ENCODE assay signal across 8 cellular contexts in the genomic region with DNA sequence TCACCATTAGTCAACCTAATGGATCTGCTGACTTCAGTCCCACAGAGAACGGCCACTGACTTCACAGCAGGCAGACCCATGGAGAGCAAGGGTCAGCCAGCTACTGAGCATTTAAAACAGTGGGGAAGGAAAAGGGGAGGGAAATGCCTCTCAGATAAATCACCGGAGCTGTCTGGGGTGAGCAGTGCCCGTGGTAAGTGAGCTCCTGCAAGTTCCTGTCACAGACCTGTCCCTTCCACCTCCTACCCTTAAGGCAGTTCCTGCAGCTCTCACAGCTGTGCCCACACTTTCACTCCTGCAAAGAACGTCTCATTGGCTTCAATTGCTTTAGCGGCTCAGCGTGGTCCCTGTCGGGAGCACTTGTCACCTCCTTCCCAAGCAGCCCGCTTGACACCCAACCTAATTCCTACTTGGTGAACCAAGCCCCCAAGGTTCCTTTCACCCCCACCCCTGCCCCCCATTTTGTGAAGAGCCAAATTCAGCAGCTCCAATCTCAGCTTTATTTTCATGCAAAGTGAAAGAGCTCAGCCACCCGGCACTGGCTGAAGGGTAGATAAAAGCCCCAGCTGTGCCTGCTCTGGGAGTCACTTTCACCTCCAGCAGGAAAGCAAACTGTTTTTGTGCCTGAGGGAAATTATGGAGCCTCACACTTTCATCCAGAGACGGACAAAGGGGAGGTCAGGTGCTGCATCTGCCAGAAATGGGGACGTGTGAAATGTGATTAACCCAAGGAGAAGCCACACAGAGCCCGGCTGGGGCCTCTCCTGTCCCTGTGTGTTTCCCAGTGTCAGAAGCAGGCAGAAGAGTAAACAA.
DNase-seq lines count a peak whose midpoint lies in the region; ATAC-seq lines count a peak whose summit lies in the region.

No MANE protein-coding gene starts in this region.

- peaks cover 0 to 11% (median 9%) of the 10 kb centered on the region in 5 donors for H3K9me3 Mint-ChIP-seq in CD8-positive, alpha-beta memory T cell
- H3K9me3 Mint-ChIP-seq in activated naive CD8-positive, alpha-beta T cell treated with anti-CD3 and anti-CD28 coated beads, Interleukin-2, amount 50 U/mL, for 24 hours, result peaks cover 22% of the 10 kb centered on the region
- H3K9me3 Mint-ChIP-seq in immature natural killer cell, result peaks cover 0 to 17% (median 7%) of the 10 kb centered on the region in 6 donors

- peaks cover 3 to 11% of the 10 kb centered on the region in 2 donors for H3K27me3 Mint-ChIP-seq in CD8-positive, alpha-beta memory T cell
- H3K27me3 Mint-ChIP-seq in activated naive CD8-positive, alpha-beta T cell treated with anti-CD3 and anti-CD28 coated beads, Interleukin-2, amount 50 U/mL, for 24 hours, result peaks cover 2% of the 10 kb centered on the region
- peaks cover 3 to 8% (median 3%) of the 10 kb centered on the region in 3 donors for H3K27me3 Mint-ChIP-seq in immature natural killer cell (ENCODE audit: low read depth in 3 of 3)

- H3K27ac Mint-ChIP-seq in CD8-positive, alpha-beta memory T cell, result peak overlapping the region in 3 of 8 donors; percentile 9 to 68 (median 22)
- H3K27ac Mint-ChIP-seq in activated naive CD8-positive, alpha-beta T cell treated with anti-CD3 and anti-CD28 coated beads, Interleukin-2, amount 50 U/mL, for 24 hours, result no peak overlapping the region
- no peak overlapping the region for H3K27ac Mint-ChIP-seq in immature natural killer cell

- H3K4me3 Mint-ChIP-seq in CD8-positive, alpha-beta memory T cell, result peak overlapping the region in 6 of 7 donors; percentile 46 to 78 (median 60)
- peak overlapping the region; percentile 62 for H3K4me3 Mint-ChIP-seq in activated naive CD8-positive, alpha-beta T cell treated with anti-CD3 and anti-CD28 coated beads, Interleukin-2, amount 50 U/mL, for 24 hours
- H3K4me3 Mint-ChIP-seq in immature natural killer cell, result peak overlapping the region; percentile 24 to 72 (median 69)

- no peak overlapping the region for H3K4me3 ChIP-seq in CD8-positive, alpha-beta memory T cell (ENCODE audit: low read length)

- H3K27me3 ChIP-seq in CD8-positive, alpha-beta memory T cell (ENCODE audit: insufficient read depth, low read length, poor library complexity, severe bottlenecking), result no peaks in the 10 kb centered on the region

- POLR2A ChIA-PET in CD8-positive, alpha-beta memory T cell (lab: Charles Lee), result no interaction called here

- CTCF ChIA-PET in CD8-positive, alpha-beta memory T cell (lab: Charles Lee), result no interaction called here

- DNase-seq in CD8-positive, alpha-beta memory T cell, result peak in 1 of 5 donors; percentile 13
- DNase-seq in NCI-H146 (lab: John Stamatoyannopoulos, UW) (peak; percentile 92), immature natural killer cell (no peak), SW 1271 (lab: John Stamatoyannopoulos, UW) (no peak)
- DNase-seq in activated naive CD8-positive, alpha-beta T cell treated with anti-CD3 and anti-CD28 coated beads, Interleukin-2, amount 50 U/mL, for 24 hours, result no peak
- DNase-seq in stimulated activated CD8-positive, alpha-beta memory T cell treated with anti-CD3 and anti-CD28 coated beads, Interleukin-4, amount 100 ng/mL, for 48 hours, result peak; percentile 31
- DNase-seq in central memory CD4-positive, alpha-beta T cell, result no peak

- H3K36me3 ChIP-seq in CD8-positive, alpha-beta memory T cell (ENCODE audit: insufficient read depth, low read length), result no peaks in the 10 kb centered on the region

- H3K36me3 Mint-ChIP-seq in CD8-positive, alpha-beta memory T cell, result no peaks in the 10 kb centered on the region
- peaks cover 1% of the 10 kb centered on the region for H3K36me3 Mint-ChIP-seq in activated naive CD8-positive, alpha-beta T cell treated with anti-CD3 and anti-CD28 coated beads, Interleukin-2, amount 50 U/mL, for 24 hours (ENCODE audit: low read depth)
- H3K36me3 Mint-ChIP-seq in immature natural killer cell, result peaks cover 0 to 4% (median 0%) of the 10 kb centered on the region in 3 donors

- H3K4me1 Mint-ChIP-seq in CD8-positive, alpha-beta memory T cell, result peaks cover 0 to 8% (median 0%) of the 10 kb centered on the region in 3 donors
- peaks cover 31% of the 10 kb centered on the region for H3K4me1 Mint-ChIP-seq in activated naive CD8-positive, alpha-beta T cell treated with anti-CD3 and anti-CD28 coated beads, Interleukin-2, amount 50 U/mL, for 24 hours
- H3K4me1 Mint-ChIP-seq in immature natural killer cell, result peaks cover 2 to 7% of the 10 kb centered on the region in 2 donors

- H3K27ac ChIP-seq in CD8-positive, alpha-beta memory T cell (ENCODE audit: low read depth, low read length), result no peak overlapping the region

- peaks cover 9% of the 10 kb centered on the region for H3K4me1 ChIP-seq in CD8-positive, alpha-beta memory T cell (ENCODE audit: insufficient read depth, low read length)

- ATAC-seq in GM21390 (IDR thresholded peaks at IDR 0.05; ENCODE audit: unreplicated experiment), result peak; percentile 64
- peak; percentile 56 for ATAC-seq in activated naive CD8-positive, alpha-beta T cell treated with anti-CD3 and anti-CD28 coated beads, Interleukin-2, amount 50 U/mL, for 24 hours

- no peaks in the 10 kb centered on the region for H3K9me3 ChIP-seq in CD8-positive, alpha-beta memory T cell (ENCODE audit: low read length)

Comparison
In these comparisons a context has a peak if more than half of its experiments do, and no peak if none do; other contexts are left out.
1. DNase-seq: peak in NCI-H146 (single experiment) and stimulated activated CD8-positive, alpha-beta memory T cell treated with anti-CD3 and anti-CD28 coated beads, Interleukin-4, amount 100 ng/mL, for 48 hours (single experiment); none in activated naive CD8-positive, alpha-beta T cell treated with anti-CD3 and anti-CD28 coated beads, Interleukin-2, amount 50 U/mL, for 24 hours (single experiment), immature natural killer cell (0 of 3), central memory CD4-positive, alpha-beta T cell (single experiment) and SW 1271 (0 of 2).
2. Peak in every context shown above with its lines, with median percentiles within 50 percentile points of each other: H3K4me3 Mint-ChIP-seq.